8 cellular contexts compared by ENCODE assay signal in the genomic region with DNA sequence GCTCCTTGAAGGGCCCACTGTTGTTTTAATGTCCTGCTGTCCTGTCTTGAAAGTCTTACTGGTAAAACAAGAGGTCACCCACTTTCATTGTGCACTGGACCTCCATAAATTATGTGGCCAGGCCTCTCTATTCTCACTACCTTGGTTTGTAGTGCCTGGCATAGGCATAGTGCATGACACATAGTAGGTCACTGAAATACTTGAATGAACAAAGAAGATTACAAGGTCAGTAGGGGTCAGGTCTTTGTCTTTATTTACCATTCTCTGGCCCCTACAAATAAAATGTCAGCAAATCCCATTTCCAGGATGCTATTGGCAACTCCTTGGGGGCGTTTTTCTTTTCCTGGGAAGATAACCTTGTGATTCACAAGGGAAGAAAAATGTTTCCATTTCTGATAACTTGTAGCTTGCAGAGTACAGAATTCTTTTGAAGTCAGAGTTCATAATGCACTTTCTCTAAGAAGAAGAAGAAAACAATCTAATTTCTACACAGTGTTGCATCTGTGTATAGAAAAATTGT. TPM values are rescaled to one million over a fixed set of nuclear protein-coding genes. Genes with fewer than 3 reads are reported as not detected.
A peak's percentile ranks its signal among the peaks of the same experiment; 100 is the strongest.
DNase-seq lines count a peak whose midpoint lies in the region; ATAC-seq and TF ChIP-seq lines count a peak whose summit lies in the region.

No MANE protein-coding gene starts in this region.

- no peak overlapping the region for H2AFZ ChIP-seq in neural cell (ENCODE audit: low read depth, low read length)

- no peaks in the 10 kb centered on the region for H3K9me2 ChIP-seq in neural cell (ENCODE audit: insufficient read depth, low read length)

- no peak for ATAC-seq in CD8-positive, alpha-beta T cell
- ATAC-seq in GM18861 (IDR thresholded peaks at IDR 0.05; ENCODE audit: unreplicated experiment) (no peak), GM21529 (IDR thresholded peaks at IDR 0.05; ENCODE audit: unreplicated experiment) (no peak)

- TF ChIP-seq RAD21 in neural cell (conservative IDR thresholded peaks at IDR 0.05), result no peak

- CTCF ChIA-PET in CD8-positive, alpha-beta T cell (lab: Charles Lee), result interaction anchor here (0.9 to 1.0 kb wide), 2 partner anchors 24 to 208 kb away, joined by 3 read pairs; no protein-coding TSS in a partner anchor

- no peaks in the 10 kb centered on the region for H3K27me3 ChIP-seq in CD8-positive, alpha-beta T cell (ENCODE audit: insufficient read depth, low read length)
- no peaks in the 10 kb centered on the region for H3K27me3 ChIP-seq in neural cell (ENCODE audit: insufficient read depth, low read depth, low read length)

- peaks cover 50% of the 10 kb centered on the region for H3K4me1 Mint-ChIP-seq in CD8-positive, alpha-beta T cell (ENCODE audit: low read depth)

- peak overlapping the region; percentile 92 for H3K27ac Mint-ChIP-seq in CD8-positive, alpha-beta T cell

- no peak for TF ChIP-seq EP300 in neural cell (conservative IDR thresholded peaks at IDR 0.05; ENCODE audit: poor library complexity, severe bottlenecking)

- POLR2A ChIA-PET in CD8-positive, alpha-beta T cell (lab: Charles Lee), result no interaction called here

- TF ChIP-seq CTCF in CD8-positive, alpha-beta T cell (IDR thresholded peaks at IDR 0.05), result no peak
- TF ChIP-seq CTCF in neural cell (IDR thresholded peaks at IDR 0.05; ENCODE audit: poor library complexity, severe bottlenecking), result no peak

- no peak overlapping the region for H3K27ac ChIP-seq in CD8-positive, alpha-beta T cell (ENCODE audit: low read depth, low read length)
- H3K27ac ChIP-seq in neural cell (ENCODE audit: low read length), result no peak overlapping the region

- peak overlapping the region; percentile 84 for H3K4me2 ChIP-seq in neural cell (ENCODE audit: low read length)

- H3K4me3 ChIP-seq in CD8-positive, alpha-beta T cell (ENCODE audit: low read depth, low read length), result peak overlapping the region; percentile 99
- peak overlapping the region; percentile 99 for H3K4me3 ChIP-seq in neural cell (ENCODE audit: low read length)

- H3K4me3 Mint-ChIP-seq in CD8-positive, alpha-beta T cell, result peak overlapping the region; percentile 97

- H4K20me1 ChIP-seq in neural cell (ENCODE audit: insufficient read depth), result no peaks in the 10 kb centered on the region

- DNase-seq in CD8-positive, alpha-beta T cell, result no peak
- peak; percentile 26 for DNase-seq in NCI-H69 (lab: John Stamatoyannopoulos, UW)
- peak; percentile 47 for DNase-seq in ecto neural progenitor cell (ENCODE audit: low spot score)
- no peak for DNase-seq in NCI-H2196 (lab: John Stamatoyannopoulos, UW; ENCODE audit: unreplicated experiment)
- DNase-seq in globus pallidus (ENCODE audit: low spot score), result no peak

- no peaks in the 10 kb centered on the region for H3F3A ChIP-seq in neural cell (ENCODE audit: insufficient read depth, low read length, poor library complexity, severe bottlenecking)

- H3K9ac ChIP-seq in neural cell (ENCODE audit: low read length), result peak overlapping the region; percentile 81

- peaks cover 6% of the 10 kb centered on the region for H3K36me3 ChIP-seq in CD8-positive, alpha-beta T cell (ENCODE audit: insufficient read depth, low read length)
- H3K36me3 ChIP-seq in neural cell (ENCODE audit: insufficient read depth, low read length), result peaks cover 4% of the 10 kb centered on the region

- no peaks in the 10 kb centered on the region for H3K27me3 Mint-ChIP-seq in CD8-positive, alpha-beta T cell (ENCODE audit: low read depth)

- no peaks in the 10 kb centered on the region for H3K9me3 ChIP-seq in CD8-positive, alpha-beta T cell (ENCODE audit: low read length)
- H3K9me3 ChIP-seq in neural cell (ENCODE audit: low read length), result no peaks in the 10 kb centered on the region

- peaks cover 21% of the 10 kb centered on the region for H3K4me1 ChIP-seq in CD8-positive, alpha-beta T cell (ENCODE audit: insufficient read depth, low read length)

- no peaks in the 10 kb centered on the region for H3K9me3 Mint-ChIP-seq in CD8-positive, alpha-beta T cell

- no peaks in the 10 kb centered on the region for H3K79me2 ChIP-seq in neural cell (replicated peaks; ENCODE audit: insufficient read depth, low read length)

- peaks cover 44% of the 10 kb centered on the region for H3K36me3 Mint-ChIP-seq in CD8-positive, alpha-beta T cell

- intact Hi-C loops in CD8-positive, alpha-beta T cell (cut with DNase I, micrococcal nuclease), result loop anchor here (1.0 to 10.0 kb wide), 6 partner anchors 63 to 1354 kb away; partner anchors contain the start of genes TBC1D1 (in 2 of the 2), KLF3 (in 1 of the 2), RELL1 (in 1 of the 2) and WDR19 (in 1 of the 2)

TF ChIP-seq in neural cell, 6 proteins besides CTCF, POLR2A, EP300 and RAD21:
- TF ChIP-seq TAF1 (IDR thresholded peaks at IDR 0.05; ENCODE audit: low read depth), result no peak

RNA-seq across cellular contexts. Expression of gene PGM2, which starts 1.4 kb away (rescaled TPM):
- total RNA-seq in CD8-positive, alpha-beta T cell, result 10 to 100 TPM; 14.5 to 15.4 TPM
- polyA plus RNA-seq in neural cell, result 8.5 and 9.3 TPM in 2 replicates
- 11.1 and 11.7 TPM in 2 replicates for polyA minus RNA-seq in neural cell

Comparison
In these comparisons a context has a peak if more than half of its experiments do, and no peak if none do; other contexts are left out.
1. DNase-seq: peak in NCI-H69 (single experiment) and ecto neural progenitor cell (single experiment); none in CD8-positive, alpha-beta T cell (0 of 7), NCI-H2196 (single experiment) and globus pallidus (single experiment).